Comparison of ENCODE assay signal across 12 cellular contexts in the genomic region with DNA sequence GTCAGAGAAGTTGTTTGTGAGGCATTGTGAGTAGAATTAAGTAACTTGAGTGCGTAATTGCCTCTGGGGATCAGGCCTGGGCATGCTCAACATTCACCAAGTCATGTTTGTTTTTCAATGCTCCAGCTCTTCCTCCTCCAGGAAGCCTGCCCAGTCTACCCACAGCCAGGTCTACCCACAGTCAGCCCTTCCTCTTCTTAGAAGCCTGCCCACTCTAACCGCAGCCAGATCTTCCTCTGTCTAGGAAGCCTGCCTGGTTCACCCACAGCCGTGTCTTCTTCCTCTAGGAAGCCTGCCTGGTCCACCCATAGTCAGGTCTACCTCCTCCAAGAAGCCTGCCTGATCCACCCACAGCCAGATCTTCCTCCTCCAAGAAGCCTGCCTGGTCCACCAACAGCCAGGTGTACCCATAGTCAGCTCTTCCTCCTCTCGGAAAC. TPM values are rescaled to one million over a fixed set of nuclear protein-coding genes. Genes with fewer than 3 reads are reported as not detected.
DNase-seq lines count a peak whose midpoint lies in the region; ATAC-seq, FAIRE-seq and TF ChIP-seq lines count a peak whose summit lies in the region.
"Had no signal": no experiment of that assay in that cellular context is flagged by ENCODE, and none has a peak within 500 bp of the region (broad histone marks: within the 10 kb centered on the region; RNA-seq: fewer than 3 reads in every experiment).

No MANE protein-coding gene starts in this region.

- no peak for TF ChIP-seq EP300 in gastroesophageal sphincter (IDR thresholded peaks at IDR 0.05)

- H3K4me3 ChIP-seq in left ventricle myocardium inferior = peak overlapping the region; percentile 35
- H3K4me3 ChIP-seq in gastroesophageal sphincter = no peak overlapping the region
- no peak overlapping the region for H3K4me3 ChIP-seq in upper lobe of right lung
- H3K4me3 ChIP-seq: prostate gland, SK-N-MC had no signal

- no peaks in the 10 kb centered on the region for H3K36me3 ChIP-seq in left ventricle myocardium inferior
- H3K36me3 ChIP-seq in gastroesophageal sphincter = no peaks in the 10 kb centered on the region
- H3K36me3 ChIP-seq in upper lobe of right lung = no peaks in the 10 kb centered on the region
- H3K36me3 ChIP-seq: prostate gland had no signal

- no peaks in the 10 kb centered on the region for H3K27me3 ChIP-seq in left ventricle myocardium inferior (ENCODE audit: low read depth)
- no peaks in the 10 kb centered on the region for H3K27me3 ChIP-seq in gastroesophageal sphincter
- H3K27me3 ChIP-seq in upper lobe of right lung = no peaks in the 10 kb centered on the region

- 61 to 83% methylated on average over 2 of the region's 4 CpGs for WGBS in gastroesophageal sphincter (ENCODE audit: low coverage in 1 of 2), 2 donors

- H3K9me3 ChIP-seq in left ventricle myocardium inferior (replicated peaks) (no peaks in the 10 kb centered on the region), gastroesophageal sphincter (no peaks in the 10 kb centered on the region), upper lobe of right lung (no peaks in the 10 kb centered on the region)
- H3K9me3 ChIP-seq: prostate gland had no signal

- ATAC-seq in Right ventricle myocardium inferior = no peak
- ATAC-seq in gastroesophageal sphincter = no peak
- peak; percentile 73 for ATAC-seq in upper lobe of right lung

- H3K36me3 Mint-ChIP-seq in T-helper 2 cell treated with Interferon-gamma antibody and Interleukin-4, amounts not matched to agents 5 μg/mL and 100 μg/mL, for 36 hours (ENCODE audit: low read depth) = no peaks in the 10 kb centered on the region

- H3K27ac ChIP-seq in left ventricle myocardium inferior (replicated peaks) (peak overlapping the region; percentile 73), gastroesophageal sphincter (peak overlapping the region in 3 of 4 donors; percentile 73 to 86 (median 73)), upper lobe of right lung (no peak overlapping the region)
- H3K27ac ChIP-seq: SK-N-MC had no signal

- TF ChIP-seq CTCF in left ventricle myocardium inferior (IDR thresholded peaks at IDR 0.05; ENCODE audit: borderline replicate concordance) = no peak
- TF ChIP-seq CTCF in gastroesophageal sphincter (IDR thresholded peaks at IDR 0.05) = no peak
- no peak for TF ChIP-seq CTCF in upper lobe of right lung (IDR thresholded peaks at IDR 0.05)
- TF ChIP-seq CTCF in GM10266 (IDR thresholded peaks at IDR 0.05; ENCODE audit: control insufficient read depth, insufficient read depth, low read depth, missing control alignments) = no peak

- no peak for TF ChIP-seq POLR2A in gastroesophageal sphincter (IDR thresholded peaks at IDR 0.05)
- no peak for TF ChIP-seq POLR2A in GM12892 (IDR thresholded peaks at IDR 0.05; ENCODE audit: low read depth, low read length)

- H3K4me3 Mint-ChIP-seq in T-helper 2 cell treated with Interferon-gamma antibody and Interleukin-4, amounts not matched to agents 5 μg/mL and 100 μg/mL, for 36 hours = peak overlapping the region; percentile 52

- no peak for FAIRE-seq in GM12892 (lab: Jason Lieb, UNC)

- H3K4me1 ChIP-seq in left ventricle myocardium inferior = peaks cover 84% of the 10 kb centered on the region
- peaks cover 0 to 93% (median 38%) of the 10 kb centered on the region in 3 donors for H3K4me1 ChIP-seq in gastroesophageal sphincter
- peaks cover 73% of the 10 kb centered on the region for H3K4me1 ChIP-seq in upper lobe of right lung

- peaks cover 55% of the 10 kb centered on the region for H3K4me1 Mint-ChIP-seq in T-helper 2 cell treated with Interferon-gamma antibody and Interleukin-4, amounts not matched to agents 5 μg/mL and 100 μg/mL, for 36 hours (ENCODE audit: low read depth)

- no peak for DNase-seq in left ventricle myocardium inferior
- no peak for DNase-seq in Right ventricle myocardium inferior (ENCODE audit: missing footprints)
- DNase-seq in T-helper 2 cell treated with Interferon-gamma antibody and Interleukin-4, amounts not matched to agents 5 μg/mL and 100 μg/mL, for 36 hours (ENCODE audit: low spot score) = no peak
- DNase-seq in upper lobe of right lung = no peak
- no peak for DNase-seq in GM12892 (ENCODE audit: insufficient read length)
- no peak for DNase-seq in GM10266 (ENCODE audit: extremely low spot score)
- DNase-seq in SW480 (ENCODE audit: low spot score) = no peak
- DNase-seq: cortex of kidney, GOT3 had no signal

- no peaks in the 10 kb centered on the region for H3K27me3 Mint-ChIP-seq in T-helper 2 cell treated with Interferon-gamma antibody and Interleukin-4, amounts not matched to agents 5 μg/mL and 100 μg/mL, for 36 hours (ENCODE audit: low read depth)

- peak overlapping the region; percentile 67 for H3K27ac Mint-ChIP-seq in T-helper 2 cell treated with Interferon-gamma antibody and Interleukin-4, amounts not matched to agents 5 μg/mL and 100 μg/mL, for 36 hours

- intact Hi-C loops in left ventricle myocardium inferior (cut with micrococcal nuclease) (no loop called here), Right ventricle myocardium inferior (cut with DNase I) (no loop called here), upper lobe of right lung (cut with DNase I) (no loop called here)

- no peaks in the 10 kb centered on the region for H3K9me3 Mint-ChIP-seq in T-helper 2 cell treated with Interferon-gamma antibody and Interleukin-4, amounts not matched to agents 5 μg/mL and 100 μg/mL, for 36 hours

RNA-seq across cellular contexts. Expression of a gene that starts 25.0 kb away (rescaled TPM):
- total RNA-seq in left ventricle myocardium inferior = 54.7 TPM
- 61.6 TPM for total RNA-seq in Right ventricle myocardium inferior
- 10 to 100 TPM; 32.6 to 68.9 (median 42.5) TPM for total RNA-seq in gastroesophageal sphincter
- 101 TPM for total RNA-seq in upper lobe of right lung
- polyA plus RNA-seq in GM12892 (2012; ENCODE audit: missing spikeins) = 2.6 TPM
